In the genomic region with DNA sequence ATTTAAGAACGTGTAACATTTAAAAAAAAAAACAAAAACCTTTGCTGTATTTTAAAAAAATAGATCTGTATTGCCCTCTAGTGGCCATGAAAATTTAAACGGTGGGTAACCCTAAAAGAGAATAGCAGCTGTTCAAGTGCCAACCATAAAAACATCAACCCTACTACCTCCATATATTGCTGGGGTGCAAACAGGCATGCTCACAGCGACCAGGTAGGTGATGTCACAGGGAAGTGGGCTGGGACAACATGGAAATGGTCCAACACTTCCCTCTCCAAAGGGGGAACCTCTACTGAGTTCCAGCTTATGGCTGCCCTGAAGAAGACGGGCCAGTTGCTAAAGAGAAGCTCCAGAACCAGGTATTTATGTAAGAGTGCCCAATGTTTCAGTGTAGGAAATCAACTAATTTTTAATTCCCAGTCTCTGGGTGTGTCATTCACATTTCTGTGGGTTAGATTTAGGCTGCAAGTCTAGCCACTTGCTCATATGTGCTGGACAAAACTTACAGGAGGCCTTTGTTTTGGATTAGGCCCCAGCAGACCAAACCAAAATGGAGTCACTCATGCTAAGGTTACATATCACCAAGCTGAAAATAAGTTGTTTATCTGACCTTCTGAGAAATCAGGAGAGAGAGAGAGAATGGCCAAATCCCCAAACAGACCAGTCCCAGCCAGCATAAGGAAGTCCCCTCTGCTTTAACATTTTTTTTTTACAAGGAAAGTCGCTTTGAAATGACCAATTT, we compare ENCODE assay signal across 8 cellular contexts. TPM values are rescaled to one million over a fixed set of nuclear protein-coding genes. Genes with fewer than 3 reads are reported as not detected.
DNase-seq lines count a peak whose midpoint lies in the region; ATAC-seq and TF ChIP-seq lines count a peak whose summit lies in the region.

No MANE protein-coding gene starts in this region.

- H3K4me1 ChIP-seq in adrenal gland (replicated peaks in 1 of 2): peaks cover 0 to 3% of the 10 kb centered on the region in 2 donors
- H3K4me1 ChIP-seq in effector memory CD4-positive, alpha-beta T cell (ENCODE audit: control insufficient read depth, insufficient read depth, low read length, poor library complexity, severe bottlenecking): no peaks in the 10 kb centered on the region

- peak; percentile 30 for DNase-seq in SKM-1 treated with dmso at 0.1 percent for 144 hours (lab: John Stamatoyannopoulos, UW; ENCODE audit: unreplicated experiment)
- DNase-seq in SKM-1 (lab: John Stamatoyannopoulos, UW; ENCODE audit: unreplicated experiment): no peak
- DNase-seq in NCI-H1092 treated with DMSO at 0.1 percent for 48 hours (lab: John Stamatoyannopoulos, UW): peak; percentile 69
- peak in 1 of 7 donors; percentile 21 for DNase-seq in adrenal gland
- DNase-seq in left lobe of liver (ENCODE audit: low spot score): no peak
- no peak for DNase-seq in effector memory CD4-positive, alpha-beta T cell

- no peak overlapping the region for H3K4me3 ChIP-seq in adrenal gland
- H3K4me3 ChIP-seq in effector memory CD4-positive, alpha-beta T cell (ENCODE audit: insufficient read depth, low read depth, low read length, poor library complexity, severe bottlenecking): no peak overlapping the region

- intact Hi-C loops in adrenal gland (cut with DNase I): loop anchor here in 1 of 2 donors (5.0 kb wide), 1 partner anchor 212 kb away; no protein-coding TSS in a partner anchor

- ATAC-seq in left lobe of liver: peak; percentile 64
- ATAC-seq in GM18519 (IDR thresholded peaks at IDR 0.05; ENCODE audit: low FRiP score, unreplicated experiment): no peak
- ATAC-seq in HG03469 (IDR thresholded peaks at IDR 0.05; ENCODE audit: unreplicated experiment): no peak

- H3K27ac ChIP-seq in adrenal gland: no peak overlapping the region
- no peak overlapping the region for H3K27ac ChIP-seq in effector memory CD4-positive, alpha-beta T cell (ENCODE audit: insufficient read depth, low read length, poor library complexity, severe bottlenecking)

- no peaks in the 10 kb centered on the region for H3K27me3 ChIP-seq in adrenal gland
- no peaks in the 10 kb centered on the region for H3K27me3 ChIP-seq in effector memory CD4-positive, alpha-beta T cell (replicated peaks; ENCODE audit: control insufficient read depth, insufficient read depth, low read length, poor library complexity, severe bottlenecking)

- H3K9me3 ChIP-seq in adrenal gland (replicated peaks in 1 of 3): peaks cover 0 to 4% (median 0%) of the 10 kb centered on the region in 3 donors
- no peaks in the 10 kb centered on the region for H3K9me3 ChIP-seq in effector memory CD4-positive, alpha-beta T cell (ENCODE audit: control insufficient read depth, low read length)

- TF ChIP-seq CTCF in adrenal gland (IDR thresholded peaks at IDR 0.05): peak; percentile 19 to 62 (median 53)

- WGBS in adrenal gland, 4 donors: 24 to 27% (median 26%) methylated on average over 5 of the region's 5 CpGs

- no peaks in the 10 kb centered on the region for H3K36me3 ChIP-seq in adrenal gland (replicated peaks in 1 of 2)
- H3K36me3 ChIP-seq in effector memory CD4-positive, alpha-beta T cell (ENCODE audit: control insufficient read depth, insufficient read depth, low read length): no peaks in the 10 kb centered on the region

- TF ChIP-seq POLR2A in adrenal gland (IDR thresholded peaks at IDR 0.05): no peak

RNA-seq across cellular contexts. Expression of gene SKA1, which starts 54.5 kb away (rescaled TPM):
- total RNA-seq in adrenal gland (1 to 10 TPM in 3 of 8 donors, under 1 TPM in 5; 0.30 to 2.2 (median 0.71) TPM), left lobe of liver (0.15 TPM)
- polyA plus RNA-seq in adrenal gland: under 1 TPM; 0.40 to 0.88 (median 0.40) TPM

Comparison
In these comparisons a context has a peak if more than half of its experiments do, and no peak if none do; other contexts are left out.
1. DNase-seq: peak in SKM-1 treated with dmso at 0.1 percent for 144 hours (single experiment) and NCI-H1092 treated with DMSO at 0.1 percent for 48 hours (single experiment); none in SKM-1 (single experiment), left lobe of liver (single experiment) and effector memory CD4-positive, alpha-beta T cell (0 of 3).